ENCODE assay signal across 18 cellular contexts in the genomic region with DNA sequence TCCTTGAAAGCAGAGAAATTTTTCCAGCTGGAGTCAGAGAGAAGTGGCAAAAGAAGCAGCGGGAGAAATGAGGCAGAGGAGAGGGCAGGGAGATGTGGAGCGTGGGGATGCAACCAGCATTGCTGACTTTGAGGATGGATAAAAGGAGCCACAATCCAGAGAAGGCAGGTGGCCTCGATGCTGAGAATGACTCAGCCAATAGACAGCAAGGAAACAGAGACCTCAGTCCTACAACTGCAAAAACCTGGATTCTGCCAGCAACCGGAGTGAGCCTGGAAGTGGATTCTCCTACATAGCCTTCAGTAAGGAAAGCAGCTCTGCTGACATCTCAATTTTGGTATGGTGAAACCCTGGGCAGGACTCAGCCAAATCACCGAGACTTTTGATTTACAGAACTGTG.
"Had no signal": no experiment of that assay in that cellular context is flagged by ENCODE, and none has a peak within 500 bp of the region (broad histone marks: within the 10 kb centered on the region; RNA-seq: fewer than 3 reads in every experiment).

No MANE protein-coding gene starts in this region.

- H3K36me3 ChIP-seq: esophagus squamous epithelium, left lung, spleen, tibial nerve had no signal

- H3K4me3 Mint-ChIP-seq: activated CD4-positive, alpha-beta memory T cell treated with anti-CD3 and anti-CD28 coated beads for 36 hours; activated naive CD8-positive, alpha-beta T cell treated with anti-CD3 and anti-CD28 coated beads for 36 hours; activated T-cell treated with anti-CD3 and anti-CD28 coated beads, Interleukin-2, amount 50 U/mL, for 4 hours; memory B cell; natural killer cell treated with Interleukin-12 subunit alpha and Interleukin-12 subunit beta and Interleukin-15 and Interleukin-18, amount 100 ng/mL, for 72 hours; stimulated activated memory B cell treated with anti-CD40 and anti-IgM and Interleukin-4, amounts not matched to agents 10 μg/mL and 1 μg/mL and 100 μg/mL, for 72 hours had no signal

- H3K27me3 ChIP-seq: esophagus squamous epithelium, left lung, spleen, tibial nerve had no signal

- H3K27me3 Mint-ChIP-seq: activated CD4-positive, alpha-beta memory T cell treated with anti-CD3 and anti-CD28 coated beads for 36 hours; activated naive CD8-positive, alpha-beta T cell treated with anti-CD3 and anti-CD28 coated beads for 36 hours; stimulated activated memory B cell treated with anti-CD40 and anti-IgM and Interleukin-4, amounts not matched to agents 10 μg/mL and 1 μg/mL and 100 μg/mL, for 72 hours had no signal

- H3K27ac ChIP-seq: esophagus squamous epithelium, left lung, psoas muscle, spleen, tibial nerve had no signal

- H3K36me3 Mint-ChIP-seq: activated CD4-positive, alpha-beta memory T cell treated with anti-CD3 and anti-CD28 coated beads for 36 hours; activated naive CD8-positive, alpha-beta T cell treated with anti-CD3 and anti-CD28 coated beads for 36 hours; memory B cell; natural killer cell treated with Interleukin-12 subunit alpha and Interleukin-12 subunit beta and Interleukin-15 and Interleukin-18, amount 100 ng/mL, for 72 hours; stimulated activated memory B cell treated with anti-CD40 and anti-IgM and Interleukin-4, amounts not matched to agents 10 μg/mL and 1 μg/mL and 100 μg/mL, for 72 hours had no signal

- H3K9me3 ChIP-seq: esophagus squamous epithelium, left lung, psoas muscle, spleen, tibial nerve had no signal

- H3K4me1 Mint-ChIP-seq: activated naive CD8-positive, alpha-beta T cell treated with anti-CD3 and anti-CD28 coated beads for 36 hours; memory B cell; stimulated activated memory B cell treated with anti-CD40 and anti-IgM and Interleukin-4, amounts not matched to agents 10 μg/mL and 1 μg/mL and 100 μg/mL, for 72 hours had no signal

- DNase-seq: activated CD4-positive, alpha-beta memory T cell treated with anti-CD3 and anti-CD28 coated beads for 36 hours; activated gamma-delta T cell; activated naive CD8-positive, alpha-beta T cell treated with anti-CD3 and anti-CD28 coated beads for 36 hours; activated T-cell treated with anti-CD3 and anti-CD28 coated beads, Interleukin-2, amount 50 U/mL, for 4 hours; cerebellar nuclear complex; esophagus squamous epithelium; foreskin fibroblast; glutamatergic neuron; left lung; psoas muscle; spleen; stimulated activated CD4-positive, alpha-beta T cell treated with anti-CD3 and anti-CD28 coated beads, Interleukin-1b, Interleukin-23, amount 100 ng/mL, for 48 hours; T-helper 9 cell had no signal

- ATAC-seq: activated T-cell treated with anti-CD3 and anti-CD28 coated beads, Interleukin-2, amount 50 U/mL, for 4 hours; left lung; natural killer cell treated with Interleukin-12 subunit alpha and Interleukin-12 subunit beta and Interleukin-15 and Interleukin-18, amount 100 ng/mL, for 72 hours; psoas muscle; sciatic nerve; stimulated activated memory B cell treated with anti-CD40 and anti-IgM and Interleukin-4, amounts not matched to agents 10 μg/mL and 1 μg/mL and 100 μg/mL, for 72 hours had no signal

- H3K4me1 ChIP-seq: psoas muscle, spleen, tibial nerve had no signal

- H3K9me3 Mint-ChIP-seq: activated T-cell treated with anti-CD3 and anti-CD28 coated beads, Interleukin-2, amount 50 U/mL, for 4 hours; stimulated activated memory B cell treated with anti-CD40 and anti-IgM and Interleukin-4, amounts not matched to agents 10 μg/mL and 1 μg/mL and 100 μg/mL, for 72 hours had no signal

- H3K27ac Mint-ChIP-seq: activated CD4-positive, alpha-beta memory T cell treated with anti-CD3 and anti-CD28 coated beads for 36 hours; activated naive CD8-positive, alpha-beta T cell treated with anti-CD3 and anti-CD28 coated beads for 36 hours; memory B cell; natural killer cell treated with Interleukin-12 subunit alpha and Interleukin-12 subunit beta and Interleukin-15 and Interleukin-18, amount 100 ng/mL, for 72 hours; stimulated activated memory B cell treated with anti-CD40 and anti-IgM and Interleukin-4, amounts not matched to agents 10 μg/mL and 1 μg/mL and 100 μg/mL, for 72 hours had no signal

- H3K4me3 ChIP-seq: esophagus squamous epithelium, left lung, psoas muscle, spleen, tibial nerve had no signal
